Comparison of ENCODE assay signal across 9 cellular contexts in genomic region chr10:123997486-123998196, GRCh38.
DNase-seq lines count a peak whose midpoint lies in the region; ATAC-seq and TF ChIP-seq lines count a peak whose summit lies in the region.
"Had no signal": no experiment of that assay in that cellular context is flagged by ENCODE, and none has a peak within 500 bp of the region (broad histone marks: within the 10 kb centered on the region; RNA-seq: fewer than 3 reads in every experiment).

No MANE protein-coding gene starts in this region.

- in situ Hi-C loops in IMR-90 (cut with MboI; ENCODE audit: low sequenced_read_pairs), result no loop called here
- in situ Hi-C loops in mammary epithelial cell (cut with MboI; ENCODE audit: low sequenced_read_pairs in 2 of 2), result loop anchor here in 1 of 2 donors (5.0 kb wide), 1 partner anchor 390 kb away; no protein-coding TSS in a partner anchor

- CTCF ChIA-PET in AG04449 (lab: Yijun Ruan, JAX) (interaction anchor here (1.3 to 15.0 kb wide), 5 partner anchors 8 to 408 kb away, joined by 3 to 573 read pairs (median 54); no protein-coding TSS in a partner anchor), IMR-90 (lab: Yijun Ruan, JAX) (interaction anchor here (0.7 to 2.1 kb wide), 2 partner anchors 391 to 406 kb away, joined by 3 to 14 read pairs; no protein-coding TSS in a partner anchor), mammary epithelial cell (lab: Charles Lee; ENCODE audit: low non-redundant PET) (interaction anchor here (0.6 to 1.0 kb wide), 3 partner anchors 93 to 745 kb away, joined by 3 to 4 read pairs (median 4); no protein-coding TSS in a partner anchor)

- no peak overlapping the region for H4K5ac ChIP-seq in IMR-90 (ENCODE audit: low read depth, low read length)

- no peak for TF ChIP-seq POLR2A in IMR-90 (IDR thresholded peaks at IDR 0.05; ENCODE audit: low read depth, low read length)

- no peak overlapping the region for H2BK120ac ChIP-seq in IMR-90 (ENCODE audit: low read depth, low read length)

- H3K4ac ChIP-seq in IMR-90 (ENCODE audit: low read depth, low read length), result no peak overlapping the region

- H3K4me2 ChIP-seq in IMR-90 (ENCODE audit: low read depth, low read length) (peak overlapping the region; percentile 29; the same call in 1 of the 2 replicates), mammary epithelial cell (ENCODE audit: insufficient read depth, low read depth, low read length) (peak overlapping the region; percentile 55)

- ATAC-seq in IMR-90 (ENCODE audit: low read depth) (peak; percentile 9; the same call in 1 of the 2 replicates), lower lobe of right lung (peak; percentile 43 to 67), HG03025 (IDR thresholded peaks at IDR 0.05; ENCODE audit: low FRiP score, unreplicated experiment) (no peak), HG03039 (IDR thresholded peaks at IDR 0.05; ENCODE audit: unreplicated experiment) (no peak)

- WGBS in IMR-90 (ENCODE audit: extremely low coverage in 2 of 2, insufficient read length in 1 of 2), 2 experiments, result 90% methylated on average over 2 of the region's 7 CpGs; no CpG with 5 or more reads in 1 of the 2 experiments
- 27% methylated on average over 7 of the region's 7 CpGs for WGBS in mammary epithelial cell (ENCODE audit: low coverage, missing lambda C conversion rate)

- H3K9me3 ChIP-seq in IMR-90 (ENCODE audit: control insufficient read depth, insufficient read depth, low read length) (no peaks in the 10 kb centered on the region), mammary epithelial cell (replicated peaks; ENCODE audit: insufficient read depth, low read length) (no peaks in the 10 kb centered on the region), lower lobe of right lung (no peaks in the 10 kb centered on the region)

- H3K23ac ChIP-seq in IMR-90 (ENCODE audit: low read depth, low read length), result no peak overlapping the region

- no peak overlapping the region for H2BK5ac ChIP-seq in IMR-90 (ENCODE audit: low read depth, low read length, poor library complexity, severe bottlenecking)

- H4K20me1 ChIP-seq in IMR-90 (ENCODE audit: insufficient read depth, low read length) (no peaks in the 10 kb centered on the region), mammary epithelial cell (ENCODE audit: insufficient read depth, low read length) (no peaks in the 10 kb centered on the region)

- H3K36me3 ChIP-seq in IMR-90 (ENCODE audit: control insufficient read depth, insufficient read depth, low read length) (no peaks in the 10 kb centered on the region), mammary epithelial cell (ENCODE audit: insufficient read depth, low read length) (no peaks in the 10 kb centered on the region), lower lobe of right lung (no peaks in the 10 kb centered on the region)

- no peak overlapping the region for H2BK15ac ChIP-seq in IMR-90 (ENCODE audit: low read depth, low read length)

- H3K9me1 ChIP-seq in IMR-90 (ENCODE audit: insufficient read depth, low read length), result no peaks in the 10 kb centered on the region

- H4K8ac ChIP-seq in IMR-90 (ENCODE audit: low read depth in 2 of 2, low read length in 2 of 2), result no peak overlapping the region

- H2BK20ac ChIP-seq in IMR-90 (ENCODE audit: low read depth, low read length), result no peak overlapping the region

- no peak overlapping the region for H3K14ac ChIP-seq in IMR-90 (replicated peaks; ENCODE audit: low read depth, low read length)

- H3K4me3 ChIP-seq in AG04449 (ENCODE audit: low read depth, low read length), result no peak overlapping the region
- H3K4me3 ChIP-seq in IMR-90 (ENCODE audit: insufficient read depth, low read depth, low read length), result no peak overlapping the region
- H3K4me3 ChIP-seq in mammary epithelial cell (replicated peaks in 1 of 3; ENCODE audit: insufficient read depth in 1 of 3, low read depth in 2 of 3, low read length in 3 of 3), result no peak overlapping the region
- H3K4me3 ChIP-seq in lower lobe of right lung, result no peak overlapping the region

- no peaks in the 10 kb centered on the region for H3K79me1 ChIP-seq in IMR-90 (ENCODE audit: low read depth in 1 of 2, low read length in 2 of 2)

- H2AFZ ChIP-seq in IMR-90 (replicated peaks; ENCODE audit: low read length, poor library complexity) (peak overlapping the region; percentile 65), mammary epithelial cell (ENCODE audit: low read depth, low read length) (no peak overlapping the region)

- peaks cover 2% of the 10 kb centered on the region; the same call in 1 of the 2 replicates for H3K27me3 ChIP-seq in IMR-90 (ENCODE audit: control insufficient read depth, insufficient read depth, low read length)
- no peaks in the 10 kb centered on the region for H3K27me3 ChIP-seq in mammary epithelial cell (ENCODE audit: insufficient read depth, low read length)
- peaks cover 24% of the 10 kb centered on the region for H3K27me3 ChIP-seq in lower lobe of right lung (ENCODE audit: low read depth)

- H3K79me2 ChIP-seq in mammary epithelial cell (ENCODE audit: insufficient read depth, low read length), result no peaks in the 10 kb centered on the region

- peaks cover 3% of the 10 kb centered on the region; the same call in 1 of the 2 replicates for H3K4me1 ChIP-seq in IMR-90 (ENCODE audit: control insufficient read depth, insufficient read depth, low read length)
- H3K4me1 ChIP-seq in mammary epithelial cell (ENCODE audit: insufficient read depth, low read length), result peaks cover 54% of the 10 kb centered on the region
- H3K4me1 ChIP-seq in lower lobe of right lung, result peaks cover 45% of the 10 kb centered on the region

- DNase-seq in AG04449 (ENCODE audit: low read depth, low spot score), result peak; percentile 99
- DNase-seq in IMR-90, result peak; percentile 87
- DNase-seq in mammary epithelial cell, result peak; percentile 99
- DNase-seq in lower lobe of right lung, result peak; percentile 72
- DNase-seq in NCI-H2081 (lab: John Stamatoyannopoulos, UW), result no peak
- no peak for DNase-seq in DMS153 (lab: John Stamatoyannopoulos, UW)
- DNase-seq: DMS79 treated with DMSO at 0.1 percent for 48 hours had no signal

- dilution Hi-C loops in IMR-90 (cut with HindIII; ENCODE audit: low sequenced_read_pairs, unreplicated experiment) (loop anchor here (25.0 kb wide), 1 partner anchor 390 kb away; no protein-coding TSS in a partner anchor), mammary epithelial cell (cut with HindIII; ENCODE audit: low sequenced_read_pairs) (loop anchor here (5.0 kb wide), 3 partner anchors 95 to 395 kb away; partner anchors contain the start of gene CHST15)

- BruUV-seq in IMR-90 (replicated peaks; lab: Mats Ljungman, UMichigan) (no TSS peak), mammary epithelial cell (replicated peaks; lab: Mats Ljungman, UMichigan) (no TSS peak)

- no peak for TF ChIP-seq CTCF in AG04449 (IDR thresholded peaks at IDR 0.05; ENCODE audit: insufficient read depth, low read length, missing control alignments)
- TF ChIP-seq CTCF in IMR-90 (conservative IDR thresholded peaks at IDR 0.05; ENCODE audit: low read depth, low read length), result no peak
- TF ChIP-seq CTCF in mammary epithelial cell (conservative IDR thresholded peaks at IDR 0.05 in 1 of 2, IDR thresholded peaks at IDR 0.05 in 1 of 2; ENCODE audit: extremely low read depth in 1 of 2, insufficient read depth in 1 of 2, low read depth in 1 of 2, low read length in 2 of 2), result no peak
- TF ChIP-seq CTCF in lower lobe of right lung (IDR thresholded peaks at IDR 0.05), result no peak

- no peak overlapping the region for H3K9ac ChIP-seq in IMR-90 (ENCODE audit: low read depth, low read length)
- H3K9ac ChIP-seq in mammary epithelial cell (ENCODE audit: insufficient read depth, low read length), result peak overlapping the region; percentile 73

- no peak for TF ChIP-seq RAD21 in IMR-90 (IDR thresholded peaks at IDR 0.05; ENCODE audit: low read length)

- peak overlapping the region; percentile 65 for H2AK9ac ChIP-seq in IMR-90 (replicated peaks; ENCODE audit: low read depth, low read length, poor library complexity)

- H3K27ac ChIP-seq in IMR-90 (ENCODE audit: insufficient read depth, low read length), result no peak overlapping the region; the same call in 1 of the 2 replicates
- peak overlapping the region; percentile 72 for H3K27ac ChIP-seq in mammary epithelial cell (ENCODE audit: insufficient read depth, low read depth, low read length)
- H3K27ac ChIP-seq in lower lobe of right lung, result peak overlapping the region; percentile 14

- no peak overlapping the region; the same call in 1 of the 2 replicates for H2AK5ac ChIP-seq in IMR-90 (ENCODE audit: low read depth, low read length)

- no peak overlapping the region for H3K56ac ChIP-seq in IMR-90 (ENCODE audit: extremely low read depth, insufficient read depth, low read length)

- H4K91ac ChIP-seq in IMR-90 (ENCODE audit: insufficient read depth, low read depth, low read length), result peak overlapping the region; percentile 51; the same call in 1 of the 2 replicates

- no peak overlapping the region for H3K18ac ChIP-seq in IMR-90 (ENCODE audit: low read depth, low read length)

- POLR2A ChIA-PET in AG04449 (lab: Yijun Ruan, JAX), result interaction anchor here (2.2 kb wide), 1 partner anchor 392 kb away, joined by 7 read pairs; no protein-coding TSS in a partner anchor
- POLR2A ChIA-PET in IMR-90 (lab: Charles Lee; ENCODE audit: unreplicated experiment), result no interaction called here

- intact Hi-C loops in IMR-90 (cut with micrococcal nuclease) (no loop called here), mammary epithelial cell (cut with micrococcal nuclease) (loop anchor here (10.0 kb wide), 2 partner anchors 267 to 507 kb away; no protein-coding TSS in a partner anchor), lower lobe of right lung (cut with DNase I) (loop anchor here (5.0 kb wide), 1 partner anchor 390 kb away; no protein-coding TSS in a partner anchor)

TF ChIP-seq in IMR-90, 13 proteins besides CTCF, POLR2A, EP300 and RAD21:
- TF ChIP-seq USF2 (IDR thresholded peaks at IDR 0.05; ENCODE audit: low read depth, low read length) (no peak), CHD1 (IDR thresholded peaks at IDR 0.05; ENCODE audit: low read depth, low read length) (no peak), FOS (IDR thresholded peaks at IDR 0.05; ENCODE audit: low read depth, low read length) (no peak), NFE2L2 (IDR thresholded peaks at IDR 0.05; ENCODE audit: low read depth, low read length) (no peak), CEBPB (IDR thresholded peaks at IDR 0.05; ENCODE audit: low read depth, low read length) (peak; percentile 58; the same call in 1 of the 2 replicates)

Comparison
In these comparisons a context has a peak if more than half of its experiments do, and no peak if none do; other contexts are left out.
1. DNase-seq: peak in AG04449 (single experiment), IMR-90 (single experiment), mammary epithelial cell (single experiment) and lower lobe of right lung (single experiment); none in NCI-H2081 (0 of 2) and DMS153 (single experiment).
2. ATAC-seq: peak in IMR-90 (single experiment) and lower lobe of right lung (2 of 2); none in HG03025 (single experiment) and HG03039 (single experiment).